ENCODE assay signal across 8 cellular contexts in the genomic region with DNA sequence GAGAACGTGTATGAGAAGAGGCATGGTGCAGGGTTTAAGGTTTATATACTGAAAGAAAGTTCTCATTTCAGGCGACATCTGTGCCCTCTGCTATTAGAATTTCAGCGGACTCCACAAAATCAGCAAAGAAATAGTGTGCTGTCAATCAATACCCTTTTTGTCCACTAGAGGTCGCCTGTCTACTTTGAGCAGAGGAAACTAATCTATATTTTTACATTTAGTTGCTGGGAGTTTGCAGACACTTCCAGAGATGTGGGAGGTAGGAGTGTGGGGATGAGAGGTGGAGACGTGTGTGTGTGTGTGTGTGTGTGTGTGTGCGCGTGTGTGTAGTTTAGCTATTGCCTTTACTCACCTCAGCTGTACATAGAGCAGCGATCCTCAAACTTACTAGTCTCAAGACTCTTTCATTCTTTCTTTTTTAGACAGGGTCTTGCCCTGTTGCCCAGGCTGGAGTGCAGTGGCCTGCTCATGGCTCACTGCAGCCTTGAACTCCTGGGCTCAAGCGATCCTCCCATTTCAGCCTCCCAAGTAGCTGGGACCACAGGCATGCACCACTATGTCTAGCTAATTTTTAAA. TPM values are rescaled to one million over a fixed set of nuclear protein-coding genes. Genes with fewer than 3 reads are reported as not detected.
DNase-seq lines count a peak whose midpoint lies in the region; FAIRE-seq and TF ChIP-seq lines count a peak whose summit lies in the region.

No MANE protein-coding gene starts in this region.

- H3K27me3 ChIP-seq in suprapubic skin (no peaks in the 10 kb centered on the region), MG63 (no peaks in the 10 kb centered on the region)

- H3K4me1 ChIP-seq in kidney (ENCODE audit: control insufficient read depth in 1 of 2, insufficient read depth in 1 of 2, low read depth in 1 of 2, low read length in 2 of 2) (peaks cover 0 to 5% of the 10 kb centered on the region in 2 donors), suprapubic skin (peaks cover 6% of the 10 kb centered on the region)

- DNase-seq in DMS 273 (lab: John Stamatoyannopoulos, UW; ENCODE audit: unreplicated experiment) (peak; percentile 82), DMS 273 treated with DMSO at 0.1 percent for 48 hours (lab: John Stamatoyannopoulos, UW) (no peak), HT-29 (ENCODE audit: low spot score) (peak; percentile 87), NOMO-1 (lab: John Stamatoyannopoulos, UW; ENCODE audit: unreplicated experiment in 2 of 2) (peak; percentile 41 to 60), astrocyte of the hippocampus (ENCODE audit: low read depth, low spot score) (peak; percentile 78), kidney (no peak), suprapubic skin (ENCODE audit: low spot score in 2 of 2) (no peak), MG63 (no peak)

- H3K36me3 ChIP-seq in kidney (ENCODE audit: control insufficient read depth in 1 of 2, insufficient read depth in 2 of 2, low read length in 2 of 2) (no peaks in the 10 kb centered on the region), suprapubic skin (no peaks in the 10 kb centered on the region), MG63 (peaks cover 3% of the 10 kb centered on the region; the same call in 1 of the 2 replicates)

- 29% methylated on average over 9 of the region's 9 CpGs for WGBS in suprapubic skin

- H3K9ac ChIP-seq in kidney (ENCODE audit: low read length in 2 of 2) = no peak overlapping the region

- TF ChIP-seq CTCF in kidney (IDR thresholded peaks at IDR 0.05; ENCODE audit: borderline replicate concordance, extremely low read depth, insufficient read depth) (peak; percentile 90), suprapubic skin (IDR thresholded peaks at IDR 0.05) (peak; percentile 84 to 89)

- no peak for TF ChIP-seq POLR2A in suprapubic skin (IDR thresholded peaks at IDR 0.05)

- no peaks in the 10 kb centered on the region for H3K9me3 ChIP-seq in kidney (ENCODE audit: control insufficient read depth in 1 of 2, low read length in 2 of 2)
- no peaks in the 10 kb centered on the region for H3K9me3 ChIP-seq in suprapubic skin
- H3K9me3 ChIP-seq in MG63 = no peaks in the 10 kb centered on the region; the same call in 1 of the 2 replicates

- H3K27ac ChIP-seq in kidney (ENCODE audit: low read depth in 2 of 2, low read length in 2 of 2) (no peak overlapping the region), suprapubic skin (no peak overlapping the region)

- no peak for FAIRE-seq in kidney (lab: Jason Lieb, UNC)

- intact Hi-C loops in kidney (cut with DNase I) = no loop called here

- no peak for TF ChIP-seq EP300 in suprapubic skin (IDR thresholded peaks at IDR 0.05)

- no peak overlapping the region for H3K4me3 ChIP-seq in kidney (ENCODE audit: low read length in 2 of 2)
- H3K4me3 ChIP-seq in suprapubic skin = no peak overlapping the region
- H3K4me3 ChIP-seq in MG63 = no peak overlapping the region

RNA-seq across cellular contexts. Expression of gene INAFM1, which starts 9.7 kb away (rescaled TPM):
- total RNA-seq in HT-29 (2014; rRNA removed; shearing (Covaris generic)) = 20.2 and 22.0 TPM in 2 replicates
- total RNA-seq in kidney (28.4 TPM), suprapubic skin (10 to 100 TPM in 2 of 4 donors, 1 to 10 TPM in 2; 6.6 to 13.5 (median 10.6) TPM)
- 17.0 TPM for polyA plus RNA-seq in kidney (ENCODE audit: insufficient read depth, low read depth, low replicate concordance)
- 5.5 TPM in 1 of 2 replicates, not detected in the other for total RNA-seq in MG63 (2014; rRNA removed; shearing (Covaris generic); ENCODE audit: low replicate concordance)

RNA-seq across cellular contexts. Expression of gene C5AR1, which starts 25.2 kb away (rescaled TPM):
- total RNA-seq in HT-29 (2014; rRNA removed; shearing (Covaris generic)) = 0.13 and 0.28 TPM in 2 replicates
- total RNA-seq in kidney (26.6 TPM), suprapubic skin (1 to 10 TPM; 1.2 to 2.4 (median 1.5) TPM)
- polyA plus RNA-seq in kidney (ENCODE audit: insufficient read depth, low read depth, low replicate concordance) = 6.5 TPM
- not detected in 2 replicates for total RNA-seq in MG63 (2014; rRNA removed; shearing (Covaris generic); ENCODE audit: low replicate concordance)

RNA-seq across cellular contexts. Expression of gene CCDC9, which starts 28.1 kb away (rescaled TPM):
- 19.8 and 34.8 TPM in 2 replicates for total RNA-seq in HT-29 (2014; rRNA removed; shearing (Covaris generic))
- 49.0 TPM for total RNA-seq in kidney
- 14.0 TPM for polyA plus RNA-seq in kidney (ENCODE audit: insufficient read depth, low read depth, low replicate concordance)
- 10 to 100 TPM; 24.6 to 33.2 (median 27.4) TPM for total RNA-seq in suprapubic skin
- 17.5 and 22.9 TPM in 2 replicates for total RNA-seq in MG63 (2014; rRNA removed; shearing (Covaris generic); ENCODE audit: low replicate concordance)

RNA-seq across cellular contexts. Expression of gene C5AR2, which starts 47.6 kb away (rescaled TPM):
- total RNA-seq in HT-29 (2014; rRNA removed; shearing (Covaris generic)) = not detected in 2 replicates
- total RNA-seq in kidney (2.5 TPM), suprapubic skin (1 to 10 TPM in 2 of 4 donors, under 1 TPM in 2; 0.68 to 3.1 (median 1.5) TPM)
- 3.0 TPM for polyA plus RNA-seq in kidney (ENCODE audit: insufficient read depth, low read depth, low replicate concordance)
- total RNA-seq in MG63 (2014; rRNA removed; shearing (Covaris generic); ENCODE audit: low replicate concordance) = not detected in 2 replicates

RNA-seq across cellular contexts. Expression of gene BBC3, which starts 53.4 kb away (rescaled TPM):
- 51.0 and 56.4 TPM in 2 replicates for total RNA-seq in HT-29 (2014; rRNA removed; shearing (Covaris generic))
- 14.2 TPM for total RNA-seq in kidney
- polyA plus RNA-seq in kidney (ENCODE audit: insufficient read depth, low read depth, low replicate concordance) = 3.2 TPM
- 10 to 100 TPM in 2 of 4 donors, 1 to 10 TPM in 2; 5.6 to 13.6 (median 9.7) TPM for total RNA-seq in suprapubic skin
- 14.7 and 38.8 TPM in 2 replicates for total RNA-seq in MG63 (2014; rRNA removed; shearing (Covaris generic); ENCODE audit: low replicate concordance)

Comparison
In these comparisons a context has a peak if more than half of its experiments do, and no peak if none do; other contexts are left out.
1. DNase-seq: peak in DMS 273 (single experiment), HT-29 (single experiment), NOMO-1 (2 of 2) and astrocyte of the hippocampus (single experiment); none in DMS 273 treated with DMSO at 0.1 percent for 48 hours (single experiment), kidney (single experiment), suprapubic skin (0 of 2) and MG63 (single experiment).